In the genomic region with DNA sequence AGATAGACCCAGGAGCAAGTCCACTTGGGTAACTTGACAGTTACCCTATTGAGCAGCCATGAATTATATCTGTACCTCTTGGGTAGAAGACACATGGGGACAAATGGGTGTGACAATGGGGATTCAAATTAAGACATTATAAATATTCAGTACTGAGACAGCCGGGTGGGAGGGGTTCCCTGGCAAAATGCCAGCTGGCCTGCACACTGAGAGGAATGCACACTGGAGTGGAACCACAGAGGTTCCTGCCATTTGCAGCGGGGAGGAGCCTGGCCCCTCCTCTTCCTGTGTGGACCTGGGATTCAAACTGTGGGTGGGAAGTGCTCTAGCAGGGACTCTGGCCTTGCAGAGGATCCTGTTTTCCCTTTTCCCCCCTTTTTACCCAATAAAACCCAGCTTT, we compare ENCODE assay signal across 1 cellular context.
TF ChIP-seq lines count a peak whose summit lies in the region.

No MANE protein-coding gene starts in this region.

TF ChIP-seq in H1, 55 proteins besides CTCF, POLR2A, EP300 and RAD21:
- no peak for TF ChIP-seq TAF7 (optimal IDR thresholded peaks at IDR 0.05; ENCODE audit: borderline replicate concordance, low read depth, low read length)
